8 cellular contexts compared by ENCODE assay signal in the genomic region with DNA sequence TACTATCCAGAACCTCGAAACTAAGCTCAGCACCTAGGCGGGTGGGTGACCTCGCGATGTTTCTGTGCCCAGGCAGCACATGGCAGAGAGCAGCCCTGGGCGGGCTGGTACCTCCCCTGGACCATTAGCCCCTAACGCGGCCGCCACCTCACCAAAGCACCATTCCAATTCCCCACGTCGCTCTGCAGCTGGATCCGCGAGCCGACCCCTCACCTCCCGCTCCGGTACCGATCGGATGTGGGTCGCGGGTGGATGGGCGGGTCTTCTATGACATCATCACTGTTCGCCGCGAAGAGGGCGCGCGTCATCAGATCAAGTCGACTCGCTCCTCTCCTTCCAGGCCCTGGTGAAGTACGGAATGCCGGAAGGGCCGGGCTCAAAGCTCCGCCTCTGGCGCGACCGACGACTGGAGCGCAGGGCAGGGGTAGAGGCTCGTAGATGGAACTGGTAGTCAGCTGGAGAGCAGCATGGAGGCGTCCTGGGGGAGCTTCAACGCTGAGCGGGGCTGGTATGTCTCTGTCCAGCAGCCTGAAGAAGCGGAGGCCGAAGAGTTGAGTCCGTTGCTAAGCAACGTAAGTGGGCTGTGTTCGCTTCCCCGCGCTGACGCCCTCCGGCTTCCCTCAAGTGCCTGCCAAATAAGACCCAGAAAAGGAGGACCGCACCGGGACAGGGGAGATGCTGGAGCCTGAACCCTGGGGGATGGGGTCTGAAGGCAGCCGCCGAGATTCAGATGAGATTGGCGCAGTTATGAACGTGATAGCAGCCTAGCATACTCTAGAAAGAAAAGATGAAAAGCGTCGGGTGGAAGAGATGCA. TPM values are rescaled to one million over a fixed set of nuclear protein-coding genes. Genes with fewer than 3 reads are reported as not detected.
DNase-seq lines count a peak whose midpoint lies in the region; ATAC-seq, FAIRE-seq and TF ChIP-seq lines count a peak whose summit lies in the region.

A gene (plus strand): TSS at position 435 of the 815 bp plus-strand sequence. CDS start 33 bp downstream, at position 468.
A gene with protein sequence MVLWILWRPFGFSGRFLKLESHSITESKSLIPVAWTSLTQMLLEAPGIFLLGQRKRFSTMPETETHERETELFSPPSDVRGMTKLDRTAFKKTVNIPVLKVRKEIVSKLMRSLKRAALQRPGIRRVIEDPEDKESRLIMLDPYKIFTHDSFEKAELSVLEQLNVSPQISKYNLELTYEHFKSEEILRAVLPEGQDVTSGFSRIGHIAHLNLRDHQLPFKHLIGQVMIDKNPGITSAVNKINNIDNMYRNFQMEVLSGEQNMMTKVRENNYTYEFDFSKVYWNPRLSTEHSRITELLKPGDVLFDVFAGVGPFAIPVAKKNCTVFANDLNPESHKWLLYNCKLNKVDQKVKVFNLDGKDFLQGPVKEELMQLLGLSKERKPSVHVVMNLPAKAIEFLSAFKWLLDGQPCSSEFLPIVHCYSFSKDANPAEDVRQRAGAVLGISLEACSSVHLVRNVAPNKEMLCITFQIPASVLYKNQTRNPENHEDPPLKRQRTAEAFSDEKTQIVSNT (minus strand): TSS at position 269 of the 815 bp plus-strand sequence. CDS start 106 bp downstream, at position 163.

- peak within 1 kb of the TSS; percentile 89 for H3K4me2 ChIP-seq in endothelial cell of umbilical vein (ENCODE audit: insufficient read depth, low read length)

- H3K9me3 ChIP-seq in HUES48 (ENCODE audit: control insufficient read depth, insufficient read depth, low read length) (no peaks in the 10 kb centered on the region), NT2/D1 (ENCODE audit: insufficient read depth, low read length) (no peaks in the 10 kb centered on the region), endothelial cell of umbilical vein (replicated peaks; ENCODE audit: control insufficient read depth, insufficient read depth, low read length) (no peaks in the 10 kb centered on the region), mesodermal cell (ENCODE audit: control insufficient read depth, low read length) (no peaks in the 10 kb centered on the region)

- TSS peak; percentile 51 for BruUV-seq in endothelial cell of umbilical vein (replicated peaks; lab: Mats Ljungman, UMichigan)

- H3K4me3 ChIP-seq in HUES48 (ENCODE audit: low read depth, low read length) (peak within 1 kb of the TSS; percentile 88), NT2/D1 (ENCODE audit: insufficient read length, low read depth) (peak within 1 kb of the TSS; percentile 92), endothelial cell of umbilical vein (replicated peaks in 1 of 3; ENCODE audit: insufficient read depth in 1 of 3, low read depth in 1 of 3, low read length in 3 of 3) (peak within 1 kb of the TSS; percentile 27 to 72 (median 61)), mesodermal cell (ENCODE audit: extremely low read depth, insufficient read depth, low read length, poor library complexity, severe bottlenecking) (peak within 1 kb of the TSS; percentile 69)

- no peaks in the 10 kb centered on the region for H3K9me1 ChIP-seq in endothelial cell of umbilical vein (replicated peaks; ENCODE audit: control insufficient read depth, extremely low read depth, insufficient read depth, low read length)

- intact Hi-C loops in endothelial cell of umbilical vein (cut with micrococcal nuclease): loop anchor here (1.0 to 5.0 kb wide), 10 partner anchors 44 to 356 kb away; a partner anchor contains a TSS

- H4K20me1 ChIP-seq in endothelial cell of umbilical vein (replicated peaks; ENCODE audit: control insufficient read depth, extremely low read depth, insufficient read depth, low read length): no peaks in the 10 kb centered on the region

- CTCF ChIA-PET in endothelial cell of umbilical vein (lab: Charles Lee): interaction anchor here (0.6 to 3.1 kb wide), 13 partner anchors 15 to 356 kb away, joined by 3 to 16 read pairs (median 3); a partner anchor contains a TSS

- POLR2A ChIA-PET in endothelial cell of umbilical vein (lab: Charles Lee): interaction anchor here (1.1 to 1.6 kb wide), 5 partner anchors 16 to 258 kb away, joined by 4 to 5 read pairs (median 4); no protein-coding TSS in a partner anchor

- H3K27ac ChIP-seq in HUES48 (ENCODE audit: low read depth, low read length) (peak within 1 kb of the TSS; percentile 83), endothelial cell of umbilical vein (ENCODE audit: insufficient read depth, low read depth, low read length) (peak within 1 kb of the TSS; percentile 83), mesodermal cell (ENCODE audit: low read depth, low read length, severe bottlenecking) (peak within 1 kb of the TSS; percentile 92)

- TF ChIP-seq POLR2A in endothelial cell of umbilical vein (IDR thresholded peaks at IDR 0.05; ENCODE audit: low read depth, low read length): peak; percentile 51

- H3K4me1 ChIP-seq in HUES48 (ENCODE audit: control insufficient read depth, insufficient read depth, low read length) (0 out of 2 replicates have a peak, but pooled peaks cover 6% of the 10 kb centered on the region), NT2/D1 (ENCODE audit: insufficient read depth, insufficient read length) (no peaks in the 10 kb centered on the region), endothelial cell of umbilical vein (ENCODE audit: control insufficient read depth, extremely low read depth, insufficient read depth, low read length) (peaks cover 46% of the 10 kb centered on the region), mesodermal cell (ENCODE audit: control insufficient read depth, insufficient read depth, low read length, poor library complexity, severe bottlenecking) (peaks cover 10% of the 10 kb centered on the region)

- FAIRE-seq in D721Med (lab: Jason Lieb, UNC) (peak; percentile 82), endothelial cell of umbilical vein (lab: Jason Lieb, UNC) (peak; percentile 91)

- H2AFZ ChIP-seq in endothelial cell of umbilical vein (ENCODE audit: low read depth, low read length): peak within 1 kb of the TSS; percentile 63

- H3K79me2 ChIP-seq in endothelial cell of umbilical vein (ENCODE audit: control insufficient read depth, insufficient read depth, low read length): peaks cover 24% of the 10 kb centered on the region

- 0 to 1% methylated on average over 41 to 54 of the region's 58 CpGs for WGBS in mesodermal cell (ENCODE audit: insufficient coverage in 2 of 2), 2 experiments

- H3K27me3 ChIP-seq in HUES48 (ENCODE audit: control insufficient read depth, insufficient read depth, low read length) (no peaks in the 10 kb centered on the region), NT2/D1 (ENCODE audit: insufficient read depth, insufficient read length) (no peaks in the 10 kb centered on the region), endothelial cell of umbilical vein (ENCODE audit: control insufficient read depth in 2 of 2, insufficient read depth in 2 of 2, low read length in 2 of 2) (no peaks in the 10 kb centered on the region)

- H3K9ac ChIP-seq in HUES48 (ENCODE audit: low read depth, low read length) (peak within 1 kb of the TSS; percentile 92), NT2/D1 (ENCODE audit: insufficient read length, low read depth) (peak within 1 kb of the TSS; percentile 86), endothelial cell of umbilical vein (replicated peaks; ENCODE audit: extremely low read depth, insufficient read depth, low read length) (peak within 1 kb of the TSS; percentile 96)

- peaks cover 41% of the 10 kb centered on the region for H3K36me3 ChIP-seq in HUES48 (ENCODE audit: control insufficient read depth, insufficient read depth, low read length)
- H3K36me3 ChIP-seq in NT2/D1 (ENCODE audit: insufficient read depth, insufficient read length, low read length): peaks cover 46% of the 10 kb centered on the region
- H3K36me3 ChIP-seq in endothelial cell of umbilical vein (ENCODE audit: control insufficient read depth in 2 of 2, extremely low read depth in 1 of 2, insufficient read depth in 2 of 2, low read length in 2 of 2): peaks cover under 1 to 5% of the 10 kb centered on the region in 2 experiments
- peaks cover 23% of the 10 kb centered on the region for H3K36me3 ChIP-seq in mesodermal cell (ENCODE audit: control insufficient read depth, insufficient read depth, low read length)

- TF ChIP-seq CTCF in D721Med (IDR thresholded peaks at IDR 0.05; ENCODE audit: insufficient read depth, missing control alignments): no peak
- no peak for TF ChIP-seq CTCF in endothelial cell of umbilical vein (IDR thresholded peaks at IDR 0.05; ENCODE audit: extremely low read depth in 1 of 2, insufficient read depth in 1 of 2, low read depth in 1 of 2, low read length in 2 of 2)

- DNase-seq in D721Med (ENCODE audit: insufficient read length, low spot score) (peak; percentile 53), NT2/D1 (ENCODE audit: low read depth, low spot score) (peak; percentile 77), endothelial cell of umbilical vein (ENCODE audit: low read depth, low spot score) (peak; percentile 98)
- peak; percentile 82 for DNase-seq in activated CD8-positive, alpha-beta memory T cell treated with anti-CD3 and anti-CD28 coated beads, Interleukin-2, amount 50 U/mL, for 24 hours (ENCODE audit: extremely low read depth)
- peak; percentile 79 for DNase-seq in stimulated activated CD8-positive, alpha-beta memory T cell treated with anti-CD3 and anti-CD28 coated beads, Interleukin-15, amount 100 ng/mL, for 24 hours (ENCODE audit: low read depth)

- ATAC-seq in GM21447 (IDR thresholded peaks at IDR 0.05; ENCODE audit: unreplicated experiment): peak; percentile 82

- dilution Hi-C loops in endothelial cell of umbilical vein (cut with MboI; ENCODE audit: extremely low pct_ligation_motif_present, low sequenced_read_pairs): no loop called here

RNA-seq across cellular contexts. Expression of the first gene that starts in this region (rescaled TPM):
- 21.6 and 24.6 TPM in 2 replicates for total RNA-seq in endothelial cell of umbilical vein
- polyA plus RNA-seq in endothelial cell of umbilical vein: 14.0 and 17.3 TPM in 2 replicates
- polyA plus RNA-seq in endothelial cell of umbilical vein (2011; cell fraction: cytosol; rRNA removed): 9.4 and 9.6 TPM in 2 replicates
- polyA plus RNA-seq in endothelial cell of umbilical vein (2011; cell fraction: nucleus; rRNA removed): 25.4 and 30.0 TPM in 2 replicates
- 12.4 and 13.6 TPM in 2 replicates for polyA plus RNA-seq in endothelial cell of umbilical vein (2012)
- polyA minus RNA-seq in endothelial cell of umbilical vein: 34.2 and 53.5 TPM in 2 replicates
- 4.0 TPM for polyA minus RNA-seq in endothelial cell of umbilical vein (2011; cell fraction: cytosol; rRNA and poly(A)+ RNA removed)
- polyA minus RNA-seq in endothelial cell of umbilical vein (2011; cell fraction: nucleus; rRNA and poly(A)+ RNA removed): 52.1 and 78.5 TPM in 2 replicates
- 7.0 TPM for polyA plus RNA-seq in mesodermal cell (2013, experiment 1 of 2)
- 6.6 TPM for polyA plus RNA-seq in mesodermal cell (2013, experiment 2 of 2)

RNA-seq across cellular contexts. Expression of the second gene that starts in this region (rescaled TPM):
- total RNA-seq in endothelial cell of umbilical vein: 12.6 and 13.5 TPM in 2 replicates
- polyA plus RNA-seq in endothelial cell of umbilical vein: 1.8 and 2.4 TPM in 2 replicates
- 3.2 and 3.5 TPM in 2 replicates for polyA plus RNA-seq in endothelial cell of umbilical vein (2011; cell fraction: cytosol; rRNA removed)
- 2.4 and 3.8 TPM in 2 replicates for polyA plus RNA-seq in endothelial cell of umbilical vein (2011; cell fraction: nucleus; rRNA removed)
- polyA plus RNA-seq in endothelial cell of umbilical vein (2012): 6.2 and 9.6 TPM in 2 replicates
- polyA minus RNA-seq in endothelial cell of umbilical vein: 4.4 and 5.9 TPM in 2 replicates
- 4.1 TPM for polyA minus RNA-seq in endothelial cell of umbilical vein (2011; cell fraction: cytosol; rRNA and poly(A)+ RNA removed)
- polyA minus RNA-seq in endothelial cell of umbilical vein (2011; cell fraction: nucleus; rRNA and poly(A)+ RNA removed): 4.9 and 5.0 TPM in 2 replicates
- polyA plus RNA-seq in mesodermal cell (2013, experiment 1 of 2): 10.0 TPM
- polyA plus RNA-seq in mesodermal cell (2013, experiment 2 of 2): 13.0 TPM

Comparison
In these comparisons a context has a peak if more than half of its experiments do, and no peak if none do; other contexts are left out.
1. Peak in every context shown above with its lines: DNase-seq, ATAC-seq, H3K4me3 ChIP-seq and H3K27ac ChIP-seq.